1 cellular context compared by ENCODE assay signal in the genomic region with DNA sequence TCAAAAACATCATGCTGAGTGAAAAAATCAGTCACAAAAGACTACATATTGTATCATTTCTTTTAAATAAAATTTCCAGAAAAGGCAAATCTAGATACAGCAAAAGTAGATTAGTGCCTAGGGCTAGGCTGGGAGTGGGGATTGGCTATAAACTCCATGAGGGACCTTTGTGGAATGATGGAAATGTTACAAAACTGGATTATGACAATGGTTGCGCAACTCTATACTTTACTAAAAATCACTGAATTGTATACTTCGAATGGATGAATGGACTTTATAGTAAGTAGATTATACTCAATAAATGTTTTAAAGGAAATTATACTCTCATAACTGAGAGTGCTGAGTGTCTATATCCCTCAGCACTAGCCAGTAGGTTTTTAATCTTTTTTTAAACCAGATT.
TF ChIP-seq lines count a peak whose summit lies in the region.

No MANE protein-coding gene starts in this region.

TF ChIP-seq in HepG2, 621 proteins besides CTCF, POLR2A, EP300 and RAD21:
- TF ChIP-seq HNRNPLL (IDR thresholded peaks at IDR 0.05; ENCODE audit: low read depth, low read length, poor library complexity, severe bottlenecking): no peak
- peak; percentile 92 for TF ChIP-seq CEBPB (IDR thresholded peaks at IDR 0.05; ENCODE audit: borderline replicate concordance, low read depth, low read length)
- TF ChIP-seq CEBPG (CRISPR knock-in tag; IDR thresholded peaks at IDR 0.05): peak; percentile 77
TF ChIP-seq in HepG2: peak in this region for 2.
